ENCODE assay signal across 36 cellular contexts in the genomic region with DNA sequence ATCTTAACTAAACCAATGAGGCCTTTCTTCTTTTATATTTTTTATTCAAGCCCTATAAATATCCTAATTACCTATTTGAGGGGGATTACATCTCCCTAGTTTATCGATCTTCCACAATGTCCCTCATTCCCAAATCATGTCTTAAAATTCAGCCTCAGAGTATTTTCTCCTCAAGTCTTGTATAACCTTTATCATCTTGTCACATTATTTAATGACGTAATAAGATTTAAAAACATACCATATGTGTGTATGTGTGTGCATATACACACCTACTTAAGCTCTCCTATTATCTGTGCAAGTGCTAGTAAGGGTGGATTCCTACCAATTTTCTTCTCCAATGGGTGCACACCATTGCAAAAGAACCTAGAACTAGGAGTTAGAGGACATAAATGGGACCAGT.
"Had no signal": no experiment of that assay in that cellular context is flagged by ENCODE, and none has a peak within 500 bp of the region (broad histone marks: within the 10 kb centered on the region; RNA-seq: fewer than 3 reads in every experiment).

No MANE protein-coding gene starts in this region.

- H3K36me3 ChIP-seq: MG63 had no signal

- DNase-seq: Karpas-422, Kasumi-1, MG63, MM.1S, MV-4-11, NCI-H1048, NCI-H1092, NCI-H1092 treated with DMSO at 0.1 percent for 48 hours, NCI-H1105, NCI-H1105 treated with DMSO at 0.1 percent for 48 hours, NCI-H1417, NCI-H1417 treated with DMSO at 0.1 percent for 48 hours, NCI-H1436, NCI-H1436 treated with DMSO at 0.1 percent for 48 hours, NCI-H146, NCI-H1694, NCI-H1694 treated with DMSO at 0.1 percent for 48 hours, NCI-H187, NCI-H187 treated with DMSO at 0.1 percent for 48 hours, NCI-H1930, NCI-H2029, NCI-H2029 treated with DMSO at 0.1 percent for 48 hours, NCI-H2081, NCI-H2081 treated with DMSO at 0.1 percent for 48 hours, NCI-H2107, NCI-H2171, NCI-H2171 treated with DMSO at 0.1 percent for 48 hours, NCI-H2227 treated with DMSO at 0.1 percent for 48 hours, NCI-H226, NCI-H345, NCI-H446, NCI-H446 treated with DMSO at 0.1 percent for 48 hours, NCI-H510A, NCI-H510A treated with DMSO at 0.1 percent for 48 hours, NCI-H524, NCI-H524 treated with DMSO at 0.1 percent for 48 hours had no signal

- H3K27me3 ChIP-seq: MG63 had no signal

- H3K4me3 ChIP-seq: MG63 had no signal

- H3K9me3 ChIP-seq: MG63 had no signal
